ENCODE assay signal across 9 cellular contexts in genomic region chr1:12604114-12604874, GRCh38. TPM values are rescaled to one million over a fixed set of nuclear protein-coding genes. Genes with fewer than 3 reads are reported as not detected.
DNase-seq lines count a peak whose midpoint lies in the region; ATAC-seq and TF ChIP-seq lines count a peak whose summit lies in the region.
"Had no signal": no experiment of that assay in that cellular context is flagged by ENCODE, and none has a peak within 500 bp of the region (broad histone marks: within the 10 kb centered on the region; RNA-seq: fewer than 3 reads in every experiment).

No MANE protein-coding gene starts in this region.

- ATAC-seq in GM19438 (IDR thresholded peaks at IDR 0.05; ENCODE audit: low read depth, unreplicated experiment), result peak; percentile 67
- ATAC-seq in GM18519 (IDR thresholded peaks at IDR 0.05; ENCODE audit: low FRiP score, unreplicated experiment), result no peak
- no peak for ATAC-seq in GM18870 (IDR thresholded peaks at IDR 0.05; ENCODE audit: unreplicated experiment)

- H3K4me1 Mint-ChIP-seq in endothelial cell (ENCODE audit: unreplicated experiment) (peaks cover 22% of the 10 kb centered on the region), nephron (peaks cover 38% of the 10 kb centered on the region)

- H3K27ac Mint-ChIP-seq in endothelial cell (ENCODE audit: unreplicated experiment) (peak overlapping the region; percentile 76), nephron (peak overlapping the region; percentile 10 to 91 (median 88))

- H3K36me3 Mint-ChIP-seq in endothelial cell (ENCODE audit: low read depth, unreplicated experiment) (no peaks in the 10 kb centered on the region), nephron (ENCODE audit: low read depth) (peaks cover 54% of the 10 kb centered on the region)

- no peak for TF ChIP-seq CTCF in endothelial cell (IDR thresholded peaks at IDR 0.05; ENCODE audit: unreplicated experiment)
- no peak for TF ChIP-seq CTCF in nephron (IDR thresholded peaks at IDR 0.05; ENCODE audit: unreplicated experiment in 3 of 3)

- H3K27me3 Mint-ChIP-seq in endothelial cell (ENCODE audit: unreplicated experiment), result peaks cover 2% of the 10 kb centered on the region
- no peaks in the 10 kb centered on the region for H3K27me3 Mint-ChIP-seq in nephron (ENCODE audit: low read depth)

- H3K4me3 Mint-ChIP-seq in endothelial cell (ENCODE audit: unreplicated experiment), result no peak overlapping the region
- peak overlapping the region in 1 of 3 experiments; percentile 53 for H3K4me3 Mint-ChIP-seq in nephron

- DNase-seq in NCI-H2196 treated with DMSO at 0.1 percent for 48 hours (lab: John Stamatoyannopoulos, UW; ENCODE audit: unreplicated experiment), result peak; percentile 30
- DNase-seq in activated CD4-positive, alpha-beta T cell treated with anti-CD3 and anti-CD28 coated beads, Interleukin-2, amount 50 U/mL, for 4 hours, result peak; percentile 47 to 60
- peak; percentile 42 for DNase-seq in endothelial cell (ENCODE audit: low spot score)
- DNase-seq in NCI-H1417 treated with DMSO at 0.1 percent for 48 hours (lab: John Stamatoyannopoulos, UW), result no peak

- H3K9me3 Mint-ChIP-seq in endothelial cell (ENCODE audit: unreplicated experiment), result no peaks in the 10 kb centered on the region
- H3K9me3 Mint-ChIP-seq in nephron, result peaks cover 7% of the 10 kb centered on the region

RNA-seq across cellular contexts. Expression of gene DHRS3, which starts 13.7 kb away (rescaled TPM):
- total RNA-seq in endothelial cell (ENCODE audit: unreplicated experiment), result 5.7 TPM

RNA-seq across cellular contexts. Expression of gene AADACL4, which starts 39.6 kb away (rescaled TPM):
- total RNA-seq in endothelial cell (ENCODE audit: unreplicated experiment), result not detected
- total RNA-seq: activated CD8-positive, alpha-beta memory T cell treated with anti-CD3 and anti-CD28 coated beads for 36 hours had no signal
